ENCODE assay signal across 8 cellular contexts in genomic region chr4:185396724-185397402, GRCh38. TPM values are rescaled to one million over a fixed set of nuclear protein-coding genes. Genes with fewer than 3 reads are reported as not detected.
DNase-seq lines count a peak whose midpoint lies in the region; ATAC-seq, FAIRE-seq and TF ChIP-seq lines count a peak whose summit lies in the region.

ANKRD37 (plus strand) TSS chr4:185396841; CDS start chr4:185396924, 83 bp downstream.

- H3K4me1 ChIP-seq in skeletal muscle satellite cell (ENCODE audit: control insufficient read depth, insufficient read depth, low read length): peaks cover 20% of the 10 kb centered on the region

- H3K9me3 Mint-ChIP-seq in brain: peaks cover 0 to 21% (median 7%) of the 10 kb centered on the region in 5 experiments
- no peaks in the 10 kb centered on the region for H3K9me3 Mint-ChIP-seq in immature natural killer cell

- peak within 1 kb of the TSS; percentile 98 to 100 (median 99) for H3K27ac Mint-ChIP-seq in brain
- peak within 1 kb of the TSS; percentile 97 to 99 (median 98) for H3K27ac Mint-ChIP-seq in immature natural killer cell

- FAIRE-seq in GM19239 (lab: Jason Lieb, UNC): no peak

- peak; percentile 49 for DNase-seq in Ammon's horn (ENCODE audit: low spot score)
- peak; percentile 50 for DNase-seq in NCI-H510A treated with DMSO at 0.1 percent for 48 hours (lab: John Stamatoyannopoulos, UW)
- no peak for DNase-seq in immature natural killer cell
- DNase-seq in GM19239 (ENCODE audit: insufficient read length, low spot score): no peak

- no peak for TF ChIP-seq CTCF in brain (conservative IDR thresholded peaks at IDR 0.05)

- H3K36me3 ChIP-seq in skeletal muscle satellite cell (ENCODE audit: insufficient read depth, low read length): peaks cover 17% of the 10 kb centered on the region

- peak within 1 kb of the TSS; percentile 90 to 96 (median 93) for H3K4me3 Mint-ChIP-seq in brain
- peak within 1 kb of the TSS; percentile 94 to 98 (median 96) for H3K4me3 Mint-ChIP-seq in immature natural killer cell

- ATAC-seq in GM21576 (IDR thresholded peaks at IDR 0.05; ENCODE audit: unreplicated experiment) (peak; percentile 2), GM21786 (IDR thresholded peaks at IDR 0.05; ENCODE audit: unreplicated experiment) (no peak)

- H3K4me2 ChIP-seq in skeletal muscle satellite cell (ENCODE audit: low read length): peak within 1 kb of the TSS; percentile 98

- H3K27me3 Mint-ChIP-seq in brain (peaks cover 3% of the 10 kb centered on the region), immature natural killer cell (ENCODE audit: low read depth in 3 of 3) (peaks cover 0 to 8% (median 6%) of the 10 kb centered on the region in 3 donors)

- H3K36me3 Mint-ChIP-seq in brain (peaks cover 70% of the 10 kb centered on the region), immature natural killer cell (peaks cover 0 to 19% (median 8%) of the 10 kb centered on the region in 3 donors)

- H3K4me3 ChIP-seq in skeletal muscle satellite cell (ENCODE audit: low read length): peak within 1 kb of the TSS; percentile 82

- H3K4me1 Mint-ChIP-seq in brain (peaks cover 78% of the 10 kb centered on the region), immature natural killer cell (peaks cover 19 to 26% of the 10 kb centered on the region in 2 donors)

- H3K27me3 ChIP-seq in skeletal muscle satellite cell (ENCODE audit: control insufficient read depth, insufficient read depth, low read length): no peaks in the 10 kb centered on the region

- H3K9ac ChIP-seq in skeletal muscle satellite cell (ENCODE audit: low read depth, low read length): peak within 1 kb of the TSS; percentile 92

- no peaks in the 10 kb centered on the region for H3K9me3 ChIP-seq in skeletal muscle satellite cell (replicated peaks; ENCODE audit: low read length)

RNA-seq across cellular contexts. Expression of gene ANKRD37, which starts in this region (rescaled TPM):
- polyA plus RNA-seq in brain (ENCODE audit: insufficient read depth, low read depth, low replicate concordance): 8.8 TPM
- 10 to 100 TPM in 1 of 3 donors, 1 to 10 TPM in 2; 7.1 to 10.0 (median 8.4) TPM for polyA plus RNA-seq in immature natural killer cell
- total RNA-seq in skeletal muscle satellite cell (2012; rRNA removed): 4.6 and 8.3 TPM in 2 replicates

Comparison
In these comparisons a context has a peak if more than half of its experiments do, and no peak if none do; other contexts are left out.
1. DNase-seq: peak in Ammon's horn (single experiment) and NCI-H510A treated with DMSO at 0.1 percent for 48 hours (single experiment); none in immature natural killer cell (0 of 3) and GM19239 (single experiment).